Comparison of ENCODE assay signal across 8 cellular contexts in the genomic region with DNA sequence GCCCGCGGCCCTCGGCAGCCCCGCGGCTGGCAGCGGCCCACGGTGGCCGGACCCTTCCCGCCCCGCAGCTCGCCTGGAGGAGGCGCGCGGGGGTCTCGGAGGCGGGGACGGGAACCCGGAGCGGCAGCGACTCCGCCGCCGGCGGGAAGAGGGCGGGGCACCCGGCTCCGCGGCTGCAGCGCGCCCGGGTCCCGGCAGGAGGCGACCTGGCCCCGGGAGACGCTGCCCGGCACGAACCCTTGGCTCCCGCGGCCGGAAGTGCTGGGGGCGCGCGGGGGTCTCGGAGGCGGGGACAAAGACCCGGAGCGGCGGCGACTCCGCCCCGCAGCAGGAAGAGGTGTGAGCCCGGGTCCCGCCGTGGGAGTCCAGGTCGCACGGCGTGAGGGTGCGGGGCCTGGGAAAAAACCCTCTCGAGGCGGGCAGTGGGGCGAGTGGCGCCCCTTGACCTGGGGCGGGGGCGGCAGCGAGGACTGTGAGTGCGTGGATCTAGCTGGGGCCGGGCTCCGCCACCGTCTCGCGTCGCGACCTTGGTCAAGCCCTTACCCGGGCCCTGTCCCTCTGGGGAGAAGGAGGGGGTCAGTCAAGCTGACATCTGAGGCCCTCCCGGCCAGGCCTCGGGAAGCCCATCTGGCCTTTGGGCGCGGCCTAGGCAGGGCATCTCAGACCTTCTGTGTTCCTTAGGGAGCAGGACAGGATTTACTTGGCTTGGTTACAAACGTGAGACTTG. TPM values are rescaled to one million over a fixed set of nuclear protein-coding genes. Genes with fewer than 3 reads are reported as not detected.
DNase-seq lines count a peak whose midpoint lies in the region; ATAC-seq and TF ChIP-seq lines count a peak whose summit lies in the region.

CIB2 (minus strand) TSS at position 151 of the 727 bp plus-strand sequence. CDS start 230 bp downstream, outside the sequence.

- CTCF ChIA-PET in activated B cell treated with CpG ODN at 0.5 μM for 24 hours (lab: Charles Lee): interaction anchor here (0.8 to 10.9 kb wide), 15 partner anchors 8 to 306 kb away, joined by 3 to 202 read pairs (median 5); partner anchors contain the start of genes IDH3A and IREB2

- peaks cover 16% of the 10 kb centered on the region for H3K4me1 Mint-ChIP-seq in activated B cell treated with CpG ODN at 0.5 μM for 24 hours

- peak within 1 kb of the TSS; percentile 84 for H3K4me3 Mint-ChIP-seq in activated B cell treated with CpG ODN at 0.5 μM for 24 hours

- peak; percentile 85 for ATAC-seq in HG02798 (IDR thresholded peaks at IDR 0.05; ENCODE audit: poor library complexity, unreplicated experiment)
- ATAC-seq in activated B cell treated with CpG ODN at 0.5 μM for 24 hours (ENCODE audit: low read depth): peak; percentile 96
- ATAC-seq in GM18873 (IDR thresholded peaks at IDR 0.05; ENCODE audit: low FRiP score, unreplicated experiment): no peak

- peak; percentile 86 for TF ChIP-seq CTCF in GM13976 (IDR thresholded peaks at IDR 0.05; ENCODE audit: borderline replicate concordance, control extremely low read depth, extremely low read depth, insufficient read depth, missing control alignments)
- no peak for TF ChIP-seq CTCF in activated B cell treated with CpG ODN at 0.5 μM for 24 hours (IDR thresholded peaks at IDR 0.05)
- peak; percentile 17 for TF ChIP-seq CTCF in cardiac fibroblast (IDR thresholded peaks at IDR 0.05; ENCODE audit: low read depth, low read length)

- intact Hi-C loops in activated B cell treated with CpG ODN at 0.5 μM for 24 hours (cut with micrococcal nuclease): loop anchor here (1.0 to 2.0 kb wide), 5 partner anchors 18 to 110 kb away; partner anchors contain the start of gene IDH3A

- no peaks in the 10 kb centered on the region for H3K36me3 Mint-ChIP-seq in activated B cell treated with CpG ODN at 0.5 μM for 24 hours (ENCODE audit: low read depth)

- peak within 1 kb of the TSS; percentile 62 to 71 for H3K4me3 ChIP-seq in cardiac fibroblast (replicated peaks in 1 of 2; ENCODE audit: low read depth in 2 of 2, low read length in 2 of 2)

- peak within 1 kb of the TSS; percentile 66 for H3K27ac Mint-ChIP-seq in activated B cell treated with CpG ODN at 0.5 μM for 24 hours

- in situ Hi-C loops in GM13976 (cut with MboI; ENCODE audit: low sequenced_read_pairs, unreplicated experiment): loop anchor here (10.0 kb wide), 1 partner anchor 63 kb away; no protein-coding TSS in a partner anchor

- no peaks in the 10 kb centered on the region for H3K9me3 Mint-ChIP-seq in activated B cell treated with CpG ODN at 0.5 μM for 24 hours

- POLR2A ChIA-PET in activated B cell treated with CpG ODN at 0.5 μM for 24 hours (lab: Charles Lee): interaction anchor here (0.8 to 2.8 kb wide), 10 partner anchors 18 to 168 kb away, joined by 3 to 28 read pairs (median 5); partner anchors contain the start of genes IDH3A and SKIC8

- no peaks in the 10 kb centered on the region for H3K27me3 Mint-ChIP-seq in activated B cell treated with CpG ODN at 0.5 μM for 24 hours

- DNase-seq in GM13976 (ENCODE audit: low spot score) (peak; percentile 96), NCI-H2029 (lab: John Stamatoyannopoulos, UW) (peak; percentile 23), activated B cell treated with CpG ODN at 0.5 μM for 24 hours (peak; percentile 88), cardiac fibroblast (ENCODE audit: low read depth in 2 of 2) (peak; percentile 42 to 70), islet precursor cell (peak; percentile 94)
- DNase-seq in stimulated activated CD4-positive, alpha-beta T cell treated with anti-CD3 and anti-CD28 coated beads, Interleukin-12 subunit alpha, Interleukin-12 subunit beta, amount 100 ng/mL, for 4 hours: peak; percentile 77

RNA-seq across cellular contexts. Expression of gene CIB2, which starts in this region (rescaled TPM):
- total RNA-seq in activated B cell treated with CpG ODN at 0.5 μM for 24 hours: 3.5 and 3.7 TPM in 2 replicates

Comparison
In these comparisons a context has a peak if more than half of its experiments do, and no peak if none do; other contexts are left out.
1. DNase-seq: peak in every context shown above with its lines; median percentile 96 in GM13976; 94 in islet precursor cell; 88 in activated B cell treated with CpG ODN at 0.5 μM for 24 hours; 77 in stimulated activated CD4-positive, alpha-beta T cell treated with anti-CD3 and anti-CD28 coated beads, Interleukin-12 subunit alpha, Interleukin-12 subunit beta, amount 100 ng/mL, for 4 hours; 56 in cardiac fibroblast; 23 in NCI-H2029.